8 cellular contexts compared by ENCODE assay signal in genomic region chr1:101769520-101769919, GRCh38.
DNase-seq lines count a peak whose midpoint lies in the region; ATAC-seq and TF ChIP-seq lines count a peak whose summit lies in the region.

No MANE protein-coding gene starts in this region.

- no peaks in the 10 kb centered on the region for H3K4me1 Mint-ChIP-seq in nephron

- in situ Hi-C loops in SK-MEL-5 (cut with HindIII; ENCODE audit: low pct_unique_long_range_greater_than_20kb, low sequenced_read_pairs), result no loop called here

- no peaks in the 10 kb centered on the region for H3K9me3 Mint-ChIP-seq in nephron

- H3K27ac Mint-ChIP-seq in nephron, result no peak overlapping the region

- peak in 2 of 3 experiments; percentile 42 to 43 for TF ChIP-seq CTCF in nephron (IDR thresholded peaks at IDR 0.05; ENCODE audit: unreplicated experiment in 3 of 3)

- DNase-seq in NCI-H510A treated with DMSO at 0.1 percent for 48 hours (lab: John Stamatoyannopoulos, UW) (peak; percentile 37), NCI-H510A (lab: John Stamatoyannopoulos, UW) (no peak), SK-MEL-5 (ENCODE audit: low read depth, low spot score) (peak; percentile 50), NCI-H1694 (lab: John Stamatoyannopoulos, UW) (no peak), GDM1 (lab: John Stamatoyannopoulos, UW) (no peak)

- no peak overlapping the region for H3K4me3 Mint-ChIP-seq in nephron

- H3K36me3 Mint-ChIP-seq in nephron (ENCODE audit: low read depth), result no peaks in the 10 kb centered on the region

- ATAC-seq in HG03139 (IDR thresholded peaks at IDR 0.05; ENCODE audit: unreplicated experiment) (peak; percentile 75), GM21447 (IDR thresholded peaks at IDR 0.05; ENCODE audit: unreplicated experiment) (no peak)

- no peaks in the 10 kb centered on the region for H3K27me3 Mint-ChIP-seq in nephron (ENCODE audit: low read depth)

Comparison
In these comparisons a context has a peak if more than half of its experiments do, and no peak if none do; other contexts are left out.
1. DNase-seq: peak in NCI-H510A treated with DMSO at 0.1 percent for 48 hours (single experiment) and SK-MEL-5 (single experiment); none in NCI-H510A (single experiment), NCI-H1694 (single experiment) and GDM1 (single experiment).